In the genomic region with DNA sequence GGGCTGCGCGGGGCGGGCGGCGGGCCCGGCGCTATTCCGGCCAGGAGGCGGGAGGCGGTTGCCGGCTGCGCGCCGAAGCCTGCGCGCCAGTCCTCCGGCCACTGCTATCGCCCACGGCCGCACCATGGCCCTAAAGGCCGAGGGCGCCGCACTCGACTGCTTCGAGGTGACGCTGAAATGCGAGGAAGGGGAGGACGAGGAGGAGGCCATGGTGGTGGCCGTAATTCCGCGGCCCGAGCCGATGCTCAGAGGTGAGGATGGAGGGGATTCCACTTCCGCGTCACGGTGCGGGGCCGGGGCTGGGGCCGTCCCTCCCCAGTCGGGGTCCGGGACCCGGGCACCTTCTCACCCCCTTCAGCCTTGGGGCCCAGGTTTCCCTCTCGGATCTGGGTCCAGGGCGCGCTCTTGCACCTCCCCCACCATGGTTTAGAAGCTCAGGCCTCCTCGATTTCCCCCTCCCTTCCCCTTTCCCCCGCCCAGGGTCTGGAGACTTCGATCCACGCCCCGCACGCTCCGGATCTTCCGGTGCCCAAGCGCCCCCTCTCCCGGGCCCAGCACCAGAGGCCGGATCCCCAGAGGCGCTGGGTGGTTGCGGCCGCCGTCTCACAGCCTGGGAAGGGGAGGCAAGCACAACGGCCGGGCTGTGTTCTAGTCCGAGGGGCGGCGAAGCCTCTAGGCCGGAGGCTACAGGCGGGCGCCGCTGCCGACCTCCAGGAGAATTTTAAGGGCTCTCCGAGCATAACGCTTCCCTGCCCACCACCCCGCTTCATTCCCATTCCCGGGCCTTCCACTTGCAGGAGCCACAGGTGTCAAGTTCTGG, we compare ENCODE assay signal across 8 cellular contexts. TPM values are rescaled to one million over a fixed set of nuclear protein-coding genes. Genes with fewer than 3 reads are reported as not detected.
A peak's percentile ranks its signal among the peaks of the same experiment; 100 is the strongest.
DNase-seq lines count a peak whose midpoint lies in the region; ATAC-seq and TF ChIP-seq lines count a peak whose summit lies in the region.

No MANE protein-coding gene starts in this region.

- peaks cover 26% of the 10 kb centered on the region for H3K36me3 Mint-ChIP-seq in activated naive CD8-positive, alpha-beta T cell treated with anti-CD3 and anti-CD28 coated beads for 36 hours
- H3K36me3 Mint-ChIP-seq in glutamatergic neuron (ENCODE audit: unreplicated experiment): peaks cover 5% of the 10 kb centered on the region

- H3K27me3 Mint-ChIP-seq in activated naive CD8-positive, alpha-beta T cell treated with anti-CD3 and anti-CD28 coated beads for 36 hours: peaks cover 6% of the 10 kb centered on the region
- H3K27me3 Mint-ChIP-seq in glutamatergic neuron (ENCODE audit: unreplicated experiment): peaks cover 2% of the 10 kb centered on the region

- H3K36me3 ChIP-seq in BJ (ENCODE audit: control insufficient read depth, insufficient read depth, low read length) (peaks cover 17% of the 10 kb centered on the region), osteoblast (ENCODE audit: insufficient read depth, low read length) (peaks cover 22% of the 10 kb centered on the region)

- H3K27ac ChIP-seq in osteoblast (ENCODE audit: low read depth, low read length): peak overlapping the region; percentile 58

- H3K4me1 ChIP-seq in osteoblast (ENCODE audit: insufficient read depth, low read length): peaks cover 19% of the 10 kb centered on the region

- peak overlapping the region; percentile 80 for H3K4me3 ChIP-seq in BJ (ENCODE audit: low read depth, low read length)
- H3K4me3 ChIP-seq in osteoblast (ENCODE audit: insufficient read depth, low read length): peak overlapping the region; percentile 94

- no peak overlapping the region for H3K27ac Mint-ChIP-seq in activated naive CD8-positive, alpha-beta T cell treated with anti-CD3 and anti-CD28 coated beads for 36 hours
- peak overlapping the region; percentile 52 for H3K27ac Mint-ChIP-seq in glutamatergic neuron (ENCODE audit: unreplicated experiment)

- H3K9me3 ChIP-seq in osteoblast (ENCODE audit: low read depth, low read length): no peaks in the 10 kb centered on the region

- ATAC-seq in GM18909 (IDR thresholded peaks at IDR 0.05; ENCODE audit: poor library complexity, unreplicated experiment): peak; percentile 42
- ATAC-seq in HG03135 (IDR thresholded peaks at IDR 0.05; ENCODE audit: unreplicated experiment): peak; percentile 30

- H3K79me2 ChIP-seq in osteoblast (ENCODE audit: insufficient read depth, low read length): peaks cover 45% of the 10 kb centered on the region

- no peaks in the 10 kb centered on the region for H3K9me3 Mint-ChIP-seq in activated naive CD8-positive, alpha-beta T cell treated with anti-CD3 and anti-CD28 coated beads for 36 hours
- peaks cover 2% of the 10 kb centered on the region for H3K9me3 Mint-ChIP-seq in glutamatergic neuron (ENCODE audit: unreplicated experiment)

- H3K4me1 Mint-ChIP-seq in activated naive CD8-positive, alpha-beta T cell treated with anti-CD3 and anti-CD28 coated beads for 36 hours: peaks cover 18% of the 10 kb centered on the region
- H3K4me1 Mint-ChIP-seq in glutamatergic neuron (ENCODE audit: low read depth, unreplicated experiment): peaks cover 18% of the 10 kb centered on the region

- POLR2A ChIA-PET in BJ (lab: Charles Lee): interaction anchor here (0.6 kb wide), 1 partner anchor 168 kb away, joined by 4 read pairs; no protein-coding TSS in a partner anchor

- H3K27me3 ChIP-seq in BJ (ENCODE audit: control insufficient read depth, insufficient read depth, low read length): no peaks in the 10 kb centered on the region
- no peaks in the 10 kb centered on the region for H3K27me3 ChIP-seq in osteoblast (ENCODE audit: insufficient read depth, low read length)

- no peak for DNase-seq in BJ (ENCODE audit: low read depth)
- DNase-seq in OCI-M1 (lab: John Stamatoyannopoulos, UW): peak; percentile 75
- DNase-seq in activated naive CD8-positive, alpha-beta T cell treated with anti-CD3 and anti-CD28 coated beads for 36 hours: peak; percentile 43
- peak; percentile 65 for DNase-seq in glutamatergic neuron
- DNase-seq in osteoblast (ENCODE audit: insufficient read length, low spot score, missing footprints): peak; percentile 95
- no peak for DNase-seq in NCI-H2107 treated with DMSO at 0.1 percent for 48 hours (lab: John Stamatoyannopoulos, UW; ENCODE audit: unreplicated experiment)

- CTCF ChIA-PET in BJ (lab: Yijun Ruan, JAX): interaction anchor here (1.4 kb wide), 1 partner anchor 84 kb away, joined by 3 read pairs; no protein-coding TSS in a partner anchor

- TF ChIP-seq CTCF in BJ (IDR thresholded peaks at IDR 0.05; ENCODE audit: insufficient read depth, low read depth, low read length): peak; percentile 26; the same call in 1 of the 2 replicates
- TF ChIP-seq CTCF in glutamatergic neuron (IDR thresholded peaks at IDR 0.05; ENCODE audit: partially characterized antibody, unreplicated experiment): no peak
- TF ChIP-seq CTCF in osteoblast (IDR thresholded peaks at IDR 0.05; ENCODE audit: extremely low read depth, low read depth, low read length): no peak

- peak overlapping the region; percentile 82 for H2AFZ ChIP-seq in osteoblast (ENCODE audit: low read length)

- H3K4me3 Mint-ChIP-seq in activated naive CD8-positive, alpha-beta T cell treated with anti-CD3 and anti-CD28 coated beads for 36 hours: peak overlapping the region; percentile 83
- H3K4me3 Mint-ChIP-seq in glutamatergic neuron (ENCODE audit: unreplicated experiment): peak overlapping the region; percentile 93

- H3K4me2 ChIP-seq in osteoblast (ENCODE audit: insufficient read depth, low read length): peak overlapping the region; percentile 79

- peaks cover 36% of the 10 kb centered on the region for H4K20me1 ChIP-seq in osteoblast (ENCODE audit: insufficient read depth, low read length)

RNA-seq across cellular contexts. Expression of gene SPINDOC, which starts 0.5 kb away (rescaled TPM):
- 16.2 and 24.4 TPM in 2 replicates for polyA plus RNA-seq in BJ (2011; rRNA removed)
- 6.4 and 10.8 TPM in 2 replicates for polyA minus RNA-seq in BJ (2011; rRNA and poly(A)+ RNA removed)
- total RNA-seq in activated naive CD8-positive, alpha-beta T cell treated with anti-CD3 and anti-CD28 coated beads for 36 hours: 10 to 100 TPM; 29.3 to 29.5 TPM
- total RNA-seq in glutamatergic neuron (ENCODE audit: unreplicated experiment) (83.7 TPM), osteoblast (16.2 and 17.7 TPM in 2 replicates)

RNA-seq across cellular contexts. Expression of gene MARK2, which starts 25.1 kb away (rescaled TPM):
- 11.1 and 13.8 TPM in 2 replicates for polyA plus RNA-seq in BJ (2011; rRNA removed)
- polyA minus RNA-seq in BJ (2011; rRNA and poly(A)+ RNA removed): 13.8 and 14.1 TPM in 2 replicates
- total RNA-seq in activated naive CD8-positive, alpha-beta T cell treated with anti-CD3 and anti-CD28 coated beads for 36 hours: 10 to 100 TPM; 27.7 to 29.0 TPM
- total RNA-seq in glutamatergic neuron (ENCODE audit: unreplicated experiment): 76.8 TPM
- total RNA-seq in osteoblast: 13.8 and 14.8 TPM in 2 replicates

RNA-seq across cellular contexts. Expression of gene ZFTA, which starts 45.2 kb away (rescaled TPM):
- polyA plus RNA-seq in BJ (2011; rRNA removed): 4.7 and 5.8 TPM in 2 replicates
- 4.2 TPM in 2 replicates for polyA minus RNA-seq in BJ (2011; rRNA and poly(A)+ RNA removed)
- total RNA-seq in activated naive CD8-positive, alpha-beta T cell treated with anti-CD3 and anti-CD28 coated beads for 36 hours: 1 to 10 TPM; 4.7 to 6.2 TPM
- 216 TPM for total RNA-seq in glutamatergic neuron (ENCODE audit: unreplicated experiment)
- total RNA-seq in osteoblast: 14.5 and 15.3 TPM in 2 replicates

Comparison
In these comparisons a context has a peak if more than half of its experiments do, and no peak if none do; other contexts are left out.
1. DNase-seq: peak in OCI-M1 (single experiment), activated naive CD8-positive, alpha-beta T cell treated with anti-CD3 and anti-CD28 coated beads for 36 hours (single experiment), glutamatergic neuron (single experiment) and osteoblast (single experiment); none in BJ (single experiment) and NCI-H2107 treated with DMSO at 0.1 percent for 48 hours (single experiment).
2. RNA of gene ZFTA, which starts 45.2 kb away (total RNA-seq): 216 TPM in glutamatergic neuron (single experiment); 14.5 to 15.3 TPM in osteoblast and 4.7 to 6.2 TPM in activated naive CD8-positive, alpha-beta T cell treated with anti-CD3 and anti-CD28 coated beads for 36 hours; every median in the first group is over 10 times any median in the second.